ENCODE assay signal across 21 cellular contexts in the genomic region with DNA sequence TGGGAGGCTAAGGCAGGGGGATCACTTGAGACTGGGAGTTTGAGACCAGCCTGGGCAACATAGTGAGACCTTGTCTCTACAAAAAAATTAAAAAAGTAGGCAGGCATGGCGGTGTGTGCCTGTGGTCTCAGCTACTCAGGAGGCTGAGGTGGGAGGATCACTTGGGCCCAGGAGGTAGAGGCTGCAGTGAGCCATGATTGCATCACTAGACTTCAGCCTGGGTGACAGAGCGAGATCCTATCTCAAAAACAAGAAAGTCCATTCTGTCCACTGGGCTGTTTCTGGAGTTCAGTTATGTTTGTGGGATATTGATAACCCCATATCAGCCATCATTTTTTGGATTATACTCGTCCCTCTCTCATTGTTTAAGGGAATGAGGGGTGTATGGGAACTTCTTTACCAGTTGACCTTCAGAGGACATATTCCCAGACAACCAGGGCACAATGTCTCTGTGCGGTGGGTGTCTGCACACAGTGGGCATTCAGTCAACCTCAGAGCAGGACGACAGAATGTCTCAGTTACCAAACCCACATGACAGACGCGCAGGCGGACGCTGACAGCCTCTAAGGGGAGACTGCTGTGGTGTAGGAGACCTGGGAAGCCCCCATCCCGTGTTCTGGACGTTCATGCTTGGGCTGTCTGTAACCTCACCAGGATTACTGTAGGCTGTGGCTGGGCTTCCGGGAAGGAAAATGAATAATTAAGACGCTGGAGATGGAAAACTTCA.
DNase-seq lines count a peak whose midpoint lies in the region; ATAC-seq and TF ChIP-seq lines count a peak whose summit lies in the region.
"Had no signal": no experiment of that assay in that cellular context is flagged by ENCODE, and none has a peak within 500 bp of the region (broad histone marks: within the 10 kb centered on the region; RNA-seq: fewer than 3 reads in every experiment).

No MANE protein-coding gene starts in this region.

- WGBS in spleen, 5 donors: 87 to 96% (median 90%) methylated on average over 13 of the region's 13 CpGs

- no peak for TF ChIP-seq CTCF in OCI-LY1 (IDR thresholded peaks at IDR 0.05; ENCODE audit: low read length)
- TF ChIP-seq CTCF in spleen (IDR thresholded peaks at IDR 0.05 in 8 of 11, conservative IDR thresholded peaks at IDR 0.05 in 3 of 11): no peak

- H3K4me2 ChIP-seq in OCI-LY1 (ENCODE audit: low read length): no peak overlapping the region
- H3K4me2 ChIP-seq: A549, BLaER1, hepatocyte had no signal

- H3K4me3 Mint-ChIP-seq in activated T-cell treated with anti-CD3 and anti-CD28 coated beads, Interleukin-2, amount 50 U/mL, for 72 hours: no peak overlapping the region
- H3K4me3 Mint-ChIP-seq in effector memory CD8-positive, alpha-beta T cell: no peak overlapping the region

- no peak overlapping the region for H3K4me3 ChIP-seq in OCI-LY1 (ENCODE audit: low read depth, low read length, poor library complexity, severe bottlenecking)
- H3K4me3 ChIP-seq in spleen: no peak overlapping the region
- H3K4me3 ChIP-seq: A549, BLaER1, hepatocyte, upper lobe of left lung had no signal

- H3K36me3 Mint-ChIP-seq in activated T-cell treated with anti-CD3 and anti-CD28 coated beads, Interleukin-2, amount 50 U/mL, for 72 hours (ENCODE audit: insufficient read depth in 2 of 2): peaks cover 0 to 12% of the 10 kb centered on the region in 2 donors
- H3K36me3 Mint-ChIP-seq in effector memory CD8-positive, alpha-beta T cell (ENCODE audit: insufficient read depth): peaks cover 38% of the 10 kb centered on the region

- ATAC-seq in activated T-cell treated with anti-CD3 and anti-CD28 coated beads, Interleukin-2, amount 50 U/mL, for 72 hours (replicated peaks in 1 of 2): no peak
- ATAC-seq in effector memory CD8-positive, alpha-beta T cell (replicated peaks): no peak
- ATAC-seq in GM18520 (IDR thresholded peaks at IDR 0.05; ENCODE audit: unreplicated experiment): no peak
- ATAC-seq in GM19467 (IDR thresholded peaks at IDR 0.05; ENCODE audit: unreplicated experiment): no peak
- ATAC-seq: A549; activated naive CD4-positive, alpha-beta T cell treated with anti-CD3 and anti-CD28 coated beads, Interleukin-2, amount 50 U/mL, for 72 hours had no signal

- H3K27ac ChIP-seq in OCI-LY1 (ENCODE audit: low read depth, low read length, poor library complexity, severe bottlenecking) (peak overlapping the region; percentile 86), spleen (no peak overlapping the region)
- H3K27ac ChIP-seq: A549, BLaER1, hepatocyte, upper lobe of left lung had no signal

- no peaks in the 10 kb centered on the region for H3K9me3 ChIP-seq in OCI-LY1 (ENCODE audit: low read length)
- H3K9me3 ChIP-seq in spleen: no peaks in the 10 kb centered on the region
- H3K9me3 ChIP-seq: BLaER1, upper lobe of left lung had no signal

- H3K4me1 ChIP-seq in OCI-LY1 (ENCODE audit: insufficient read depth, low read length, severe bottlenecking) (peaks cover 41% of the 10 kb centered on the region), spleen (peaks cover 0 to 75% (median 37%) of the 10 kb centered on the region in 6 donors)
- H3K4me1 ChIP-seq: A549 had no signal

- H3K27me3 Mint-ChIP-seq in activated T-cell treated with anti-CD3 and anti-CD28 coated beads, Interleukin-2, amount 50 U/mL, for 72 hours (ENCODE audit: low read depth): no peaks in the 10 kb centered on the region
- H3K27me3 Mint-ChIP-seq in effector memory CD8-positive, alpha-beta T cell: no peaks in the 10 kb centered on the region

- H2AFZ ChIP-seq in OCI-LY1 (ENCODE audit: low read length): no peak overlapping the region
- H2AFZ ChIP-seq: hepatocyte had no signal

- H3K9me3 Mint-ChIP-seq in activated T-cell treated with anti-CD3 and anti-CD28 coated beads, Interleukin-2, amount 50 U/mL, for 72 hours: no peaks in the 10 kb centered on the region
- no peaks in the 10 kb centered on the region for H3K9me3 Mint-ChIP-seq in effector memory CD8-positive, alpha-beta T cell
- H3K9me3 Mint-ChIP-seq: activated naive CD4-positive, alpha-beta T cell treated with anti-CD3 and anti-CD28 coated beads, Interleukin-2, amount 50 U/mL, for 72 hours had no signal

- H4K20me1 ChIP-seq in OCI-LY1 (ENCODE audit: insufficient read depth, low read length): no peaks in the 10 kb centered on the region
- H4K20me1 ChIP-seq: BLaER1 had no signal

- no peaks in the 10 kb centered on the region for H3K79me2 ChIP-seq in OCI-LY1 (ENCODE audit: insufficient read depth, low read length)
- H3K79me2 ChIP-seq: hepatocyte had no signal

- H3K9me2 ChIP-seq in OCI-LY1 (ENCODE audit: low read depth, low read length): no peaks in the 10 kb centered on the region

- H3K27ac Mint-ChIP-seq in activated T-cell treated with anti-CD3 and anti-CD28 coated beads, Interleukin-2, amount 50 U/mL, for 72 hours: peak overlapping the region; percentile 27
- peak overlapping the region; percentile 39 to 74 for H3K27ac Mint-ChIP-seq in effector memory CD8-positive, alpha-beta T cell

- no peaks in the 10 kb centered on the region for H3K27me3 ChIP-seq in OCI-LY1 (ENCODE audit: insufficient read depth, low read length)
- peaks cover 0 to 10% (median 0%) of the 10 kb centered on the region in 7 donors for H3K27me3 ChIP-seq in spleen (replicated peaks in 1 of 7)
- H3K27me3 ChIP-seq: hepatocyte, upper lobe of left lung had no signal

- intact Hi-C loops in spleen (cut with DNase I; ENCODE audit: low total_unique reads): no loop called here

- no peak for DNase-seq in activated T-cell treated with anti-CD3 and anti-CD28 coated beads, Interleukin-2, amount 50 U/mL, for 72 hours
- DNase-seq in activated T-cell treated with anti-CD3 and anti-CD28 coated beads for 4 hours (no peak), spleen (peak; percentile 49)
- DNase-seq in effector memory CD8-positive, alpha-beta T cell: no peak
- DNase-seq in stimulated activated CD4-positive, alpha-beta T cell treated with anti-CD3 and anti-CD28 coated beads, Interleukin-15, amount 100 ng/mL, for 24 hours: no peak
- DNase-seq: effector CD8-positive, alpha-beta T cell; foreskin melanocyte; NCI-H1048; NCI-H2029; NCI-H2227 treated with DMSO at 0.1 percent for 48 hours; nucleus accumbens; SHP77; stimulated activated CD4-positive, alpha-beta T cell treated with anti-CD3 and anti-CD28 coated beads, Interleukin-12 subunit alpha, Interleukin-12 subunit beta, amount 100 ng/mL, for 4 hours had no signal

- H3K36me3 ChIP-seq in OCI-LY1 (ENCODE audit: insufficient read depth, low read length) (peaks cover 6% of the 10 kb centered on the region; the same call in 1 of the 2 replicates), spleen (peaks cover 0 to 25% (median 0%) of the 10 kb centered on the region in 6 donors)
- H3K36me3 ChIP-seq: BLaER1, upper lobe of left lung had no signal

- H3K4me1 Mint-ChIP-seq in activated T-cell treated with anti-CD3 and anti-CD28 coated beads, Interleukin-2, amount 50 U/mL, for 72 hours (ENCODE audit: low read depth): peaks cover 50% of the 10 kb centered on the region
- H3K4me1 Mint-ChIP-seq in effector memory CD8-positive, alpha-beta T cell (ENCODE audit: low read depth in 2 of 2): peaks cover 37 to 43% of the 10 kb centered on the region in 2 donors

- no peak for TF ChIP-seq POLR2A in spleen (IDR thresholded peaks at IDR 0.05)

- no peaks in the 10 kb centered on the region for H3F3A ChIP-seq in OCI-LY1 (ENCODE audit: insufficient read depth, low read length)

- H3K9ac ChIP-seq in OCI-LY1 (ENCODE audit: low read length): no peak overlapping the region
- H3K9ac ChIP-seq: BLaER1 had no signal
